Comparison of ENCODE assay signal across 9 cellular contexts in the genomic region with DNA sequence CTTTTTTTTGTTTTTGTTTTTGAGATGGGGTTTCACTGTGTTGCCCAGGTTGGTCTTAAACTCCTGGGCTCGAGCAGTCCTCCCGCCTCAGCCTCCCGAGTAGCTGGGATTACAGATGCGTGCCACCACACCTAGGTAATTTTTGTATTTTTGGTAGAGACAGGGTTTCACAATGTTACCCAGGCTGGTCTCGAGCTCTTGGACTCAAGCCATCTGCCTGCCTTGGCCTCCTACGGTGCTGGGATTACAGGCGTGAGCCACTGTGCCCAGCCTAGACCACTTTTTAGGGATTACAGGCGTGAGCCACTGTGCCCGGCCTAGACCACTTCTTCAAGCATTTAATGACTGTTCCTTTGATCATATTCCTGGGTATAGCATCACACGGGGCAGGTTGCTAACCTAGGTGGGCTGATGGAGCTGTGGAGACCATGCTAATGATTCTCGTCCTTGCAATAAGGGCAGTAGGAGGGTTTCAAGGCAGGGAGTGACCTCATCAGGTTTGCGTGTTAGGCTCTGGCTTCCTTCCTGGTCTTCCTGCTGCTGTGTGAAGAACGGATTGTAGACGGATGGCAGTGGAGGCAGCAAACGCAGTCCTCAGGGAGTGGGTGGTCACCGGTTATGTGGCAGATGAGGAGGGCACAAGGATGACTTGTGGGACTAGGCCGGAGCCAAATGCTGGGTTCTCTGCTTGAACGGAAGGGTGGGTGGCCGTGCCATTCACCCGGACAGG. TPM values are rescaled to one million over a fixed set of nuclear protein-coding genes. Genes with fewer than 3 reads are reported as not detected.
DNase-seq lines count a peak whose midpoint lies in the region; ATAC-seq, FAIRE-seq and TF ChIP-seq lines count a peak whose summit lies in the region.
"Had no signal": no experiment of that assay in that cellular context is flagged by ENCODE, and none has a peak within 500 bp of the region (broad histone marks: within the 10 kb centered on the region; RNA-seq: fewer than 3 reads in every experiment).

No MANE protein-coding gene starts in this region.

- H3K27ac ChIP-seq in H1 (ENCODE audit: low read depth, low read length) (no peak overlapping the region), neutrophil (peak overlapping the region; percentile 53), mammary epithelial cell (ENCODE audit: insufficient read depth, low read depth, low read length) (no peak overlapping the region)

- in situ Hi-C loops in mammary epithelial cell (cut with MboI; ENCODE audit: low sequenced_read_pairs in 2 of 2), result no loop called here

- no peaks in the 10 kb centered on the region; a peak in 1 of 8 replicates for H3K36me3 ChIP-seq in H1 (ENCODE audit: control insufficient read depth in 2 of 4, insufficient read depth in 4 of 4, low read length in 3 of 4)
- no peaks in the 10 kb centered on the region for H3K36me3 ChIP-seq in neutrophil
- H3K36me3 ChIP-seq in mammary epithelial cell (ENCODE audit: insufficient read depth, low read length), result no peaks in the 10 kb centered on the region

- peak overlapping the region; percentile 40; the same call in 1 of the 2 replicates for H2BK5ac ChIP-seq in H1 (ENCODE audit: low read depth, low read length)

- peaks cover 24% of the 10 kb centered on the region for H3K79me1 ChIP-seq in H1 (ENCODE audit: low read depth, low read length)

- DNase-seq in GM03348 (ENCODE audit: low spot score) (peak; percentile 31), H1 (ENCODE audit: low read depth in 1 of 2, low spot score in 2 of 2) (no peak), dedifferentiated amniotic fluid mesenchymal stem cell (ENCODE audit: extremely low spot score) (no peak), mammary epithelial cell (no peak)
- DNase-seq: NCI-H1105 had no signal

- H2BK15ac ChIP-seq in H1 (ENCODE audit: low read length), result no peak overlapping the region

- H4K5ac ChIP-seq in H1 (ENCODE audit: insufficient read length, low read depth, low read length), result peak overlapping the region; percentile 68

- H3K27me3 ChIP-seq in H1 (replicated peaks in 1 of 4; ENCODE audit: control insufficient read depth in 3 of 4, extremely low read depth in 1 of 4, insufficient read depth in 3 of 4, low read length in 3 of 4) (no peaks in the 10 kb centered on the region), neutrophil (no peaks in the 10 kb centered on the region), mammary epithelial cell (ENCODE audit: insufficient read depth, low read length) (no peaks in the 10 kb centered on the region)

- no peak for TF ChIP-seq POLR2A in H1 (IDR thresholded peaks at IDR 0.05; ENCODE audit: control extremely low read depth in 1 of 2, low read depth in 2 of 2, low read length in 2 of 2)

- peak overlapping the region; percentile 57; the same call in 1 of the 2 replicates for H4K8ac ChIP-seq in H1 (ENCODE audit: extremely low read depth, insufficient read depth, low read length)

- ATAC-seq in HG03097 (IDR thresholded peaks at IDR 0.05; ENCODE audit: low FRiP score, unreplicated experiment), result no peak

- CTCF ChIA-PET in H1 (lab: Charles Lee; ENCODE audit: partially characterized antibody) (interaction anchor here (0.6 to 1.5 kb wide), 5 partner anchors 14 to 271 kb away, joined by 3 to 4 read pairs (median 3); no protein-coding TSS in a partner anchor), mammary epithelial cell (lab: Charles Lee; ENCODE audit: low non-redundant PET) (no interaction called here)

- no peak overlapping the region for H3K14ac ChIP-seq in H1 (ENCODE audit: insufficient read length)

- no peak overlapping the region for H2BK120ac ChIP-seq in H1 (replicated peaks; ENCODE audit: low read depth, low read length)

- no peak overlapping the region for H2BK20ac ChIP-seq in H1 (ENCODE audit: low read length)

- H2AFZ ChIP-seq in H1 (ENCODE audit: low read length) (no peak overlapping the region), mammary epithelial cell (ENCODE audit: low read depth, low read length) (no peak overlapping the region)

- peak overlapping the region; percentile 67 for H3K4ac ChIP-seq in H1 (replicated peaks; ENCODE audit: insufficient read length, low read depth, low read length)

- H2AK5ac ChIP-seq in H1 (ENCODE audit: low read depth, low read length), result 0 out of 2 replicates have a peak overlapping the region, but pooled peaks have one; percentile 24

- intact Hi-C loops in mammary epithelial cell (cut with micrococcal nuclease), result no loop called here

- H4K20me1 ChIP-seq in H1 (replicated peaks in 1 of 2; ENCODE audit: control insufficient read depth in 1 of 2, insufficient read depth in 2 of 2, low read length in 2 of 2) (peaks cover 21 to 26% of the 10 kb centered on the region in 2 experiments), mammary epithelial cell (ENCODE audit: insufficient read depth, low read length) (peaks cover 4% of the 10 kb centered on the region)

- H3K9me3 ChIP-seq in H1 (ENCODE audit: insufficient read depth in 2 of 2, low read depth in 1 of 2, low read length in 1 of 2), result no peaks in the 10 kb centered on the region
- no peaks in the 10 kb centered on the region for H3K9me3 ChIP-seq in neutrophil
- H3K9me3 ChIP-seq in mammary epithelial cell (replicated peaks; ENCODE audit: insufficient read depth, low read length), result no peaks in the 10 kb centered on the region

- dilution Hi-C loops in mammary epithelial cell (cut with HindIII; ENCODE audit: low sequenced_read_pairs), result no loop called here

- no peak for TF ChIP-seq EP300 in H1 (IDR thresholded peaks at IDR 0.05; ENCODE audit: borderline replicate concordance in 1 of 2, low read depth in 2 of 2, low read length in 2 of 2)

- peaks cover 0 to 7% (median 7%) of the 10 kb centered on the region in 4 experiments; a peak in 6 of 7 replicates for H3K4me1 ChIP-seq in H1 (replicated peaks in 1 of 4; ENCODE audit: control insufficient read depth in 3 of 4, insufficient read depth in 4 of 4, low read length in 3 of 4)
- peaks cover 28 to 41% of the 10 kb centered on the region in 2 experiments for H3K4me1 ChIP-seq in neutrophil (ENCODE audit: control insufficient read depth in 1 of 2, insufficient read depth in 1 of 2, low read depth in 1 of 2, low read length in 1 of 2)
- H3K4me1 ChIP-seq in mammary epithelial cell (ENCODE audit: insufficient read depth, low read length), result no peaks in the 10 kb centered on the region

- H3K56ac ChIP-seq in H1 (replicated peaks; ENCODE audit: insufficient read length, low read depth, low read length), result no peak overlapping the region

- H2BK12ac ChIP-seq in H1 (ENCODE audit: low read depth, low read length), result no peak overlapping the region

- no peak overlapping the region for H4K91ac ChIP-seq in H1 (replicated peaks; ENCODE audit: insufficient read length, low read length)

- H3K9ac ChIP-seq in H1 (replicated peaks in 1 of 4; ENCODE audit: extremely low read depth in 1 of 4, low read depth in 3 of 4, low read length in 3 of 4) (no peak overlapping the region), mammary epithelial cell (ENCODE audit: insufficient read depth, low read length) (no peak overlapping the region)

- H3K79me2 ChIP-seq in H1 (ENCODE audit: control insufficient read depth in 1 of 2, insufficient read depth in 2 of 2, low read length in 2 of 2) (peaks cover 45 to 96% of the 10 kb centered on the region in 2 experiments), mammary epithelial cell (ENCODE audit: insufficient read depth, low read length) (peaks cover 93% of the 10 kb centered on the region)

- FAIRE-seq in H1 (lab: Jason Lieb, UNC), result no peak
- FAIRE-seq: H54, islet of Langerhans had no signal

- TF ChIP-seq CTCF in H1 (IDR thresholded peaks at IDR 0.05; ENCODE audit: control extremely low read depth in 1 of 3, insufficient read depth in 1 of 3, low read depth in 1 of 3, low read length in 3 of 3) (no peak), neutrophil (IDR thresholded peaks at IDR 0.05) (no peak), mammary epithelial cell (conservative IDR thresholded peaks at IDR 0.05 in 1 of 2, IDR thresholded peaks at IDR 0.05 in 1 of 2; ENCODE audit: extremely low read depth in 1 of 2, insufficient read depth in 1 of 2, low read depth in 1 of 2, low read length in 2 of 2) (no peak)

- H3K23ac ChIP-seq in H1 (ENCODE audit: insufficient read length), result no peak overlapping the region

- POLR2A ChIA-PET in H1 (lab: Charles Lee; ENCODE audit: partially characterized antibody), result interaction anchor here (0.6 to 1.8 kb wide), 5 partner anchors 13 to 40 kb away, joined by 3 to 5 read pairs (median 4); a partner anchor contains a TSS

- WGBS in H1 (ENCODE audit: extremely low coverage in 1 of 2, insufficient coverage in 1 of 2, insufficient read length in 1 of 2, insufficient replicate concordance in 2 of 2, low coverage in 1 of 2, low lambda C conversion rate in 2 of 2, missing lambda C conversion rate in 1 of 2), 2 experiments, result 88% methylated on average over 20 of the region's 20 CpGs; no CpG with 5 or more reads in 1 of the 2 experiments
- 82% methylated on average over 16 of the region's 20 CpGs for WGBS in mammary epithelial cell (ENCODE audit: low coverage, missing lambda C conversion rate)

- H3K18ac ChIP-seq in H1 (ENCODE audit: extremely low read depth, low read length), result no peak overlapping the region

- H3K4me2 ChIP-seq in H1 (ENCODE audit: insufficient read depth in 1 of 2, low read depth in 2 of 2, low read length in 2 of 2) (no peak overlapping the region), mammary epithelial cell (ENCODE audit: insufficient read depth, low read depth, low read length) (no peak overlapping the region)

- H3K4me3 ChIP-seq in H1 (ENCODE audit: extremely low read depth in 1 of 4, insufficient read depth in 2 of 4, low read depth in 3 of 4, low read length in 4 of 4) (no peak overlapping the region), neutrophil (ENCODE audit: low read depth in 1 of 2, low read length in 1 of 2) (no peak overlapping the region), mammary epithelial cell (replicated peaks in 1 of 3; ENCODE audit: insufficient read depth in 1 of 3, low read depth in 2 of 3, low read length in 3 of 3) (no peak overlapping the region)

- BruUV-seq in mammary epithelial cell (replicated peaks; lab: Mats Ljungman, UMichigan), result no TSS peak

- H3K23me2 ChIP-seq in H1 (ENCODE audit: low read depth, low read length), result no peaks in the 10 kb centered on the region

- TF ChIP-seq RAD21 in H1 (IDR thresholded peaks at IDR 0.05 in 1 of 2, conservative IDR thresholded peaks at IDR 0.05 in 1 of 2; ENCODE audit: low read depth in 2 of 2, low read length in 2 of 2), result no peak

RNA-seq across cellular contexts. Expression of a gene that starts 13.8 kb away (rescaled TPM):
- total RNA-seq in H1 (2021; fragmentation: NEBNext Ultra II Directional; extraction: Animal tissue kit (Norgen Biotek cat#: 25700)), result 163 and 171 TPM in 2 replicates
- polyA plus RNA-seq in H1 (2011; rRNA removed) (95.7 and 143 TPM in 2 replicates), mammary epithelial cell (30.8 TPM)
- polyA plus RNA-seq in H1 (2011; cell fraction: cytosol; rRNA removed), result 96.0 TPM
- 204 TPM for polyA plus RNA-seq in H1 (2011; cell fraction: nucleus; rRNA removed)
- polyA plus RNA-seq in H1 (2012, experiment 1 of 2), result 66.4 to 99.9 TPM (median 90.6 TPM) in 4 replicates
- polyA plus RNA-seq in H1 (2012, experiment 2 of 2), result 56.9 TPM
- 68.1 TPM for polyA plus RNA-seq in H1 (2013, experiment 1 of 2)
- polyA plus RNA-seq in H1 (2013, experiment 2 of 2), result 62.4 TPM
- 101 and 107 TPM in 2 replicates for polyA minus RNA-seq in H1 (2011; rRNA and poly(A)+ RNA removed)
- polyA minus RNA-seq in H1 (2011; cell fraction: cytosol; rRNA and poly(A)+ RNA removed), result 93.4 TPM
- 95.4 TPM for polyA minus RNA-seq in H1 (2011; cell fraction: nucleus; rRNA and poly(A)+ RNA removed)
- 10 to 100 TPM; 55.0 to 83.4 TPM for total RNA-seq in mammary epithelial cell
- 57.6 TPM for polyA minus RNA-seq in mammary epithelial cell

RNA-seq across cellular contexts. Expression of a gene that starts 27.1 kb away (rescaled TPM):
- 22.0 and 22.2 TPM in 2 replicates for total RNA-seq in H1 (2021; fragmentation: NEBNext Ultra II Directional; extraction: Animal tissue kit (Norgen Biotek cat#: 25700))
- polyA plus RNA-seq in H1 (2011; rRNA removed), result 58.4 and 94.0 TPM in 2 replicates
- polyA plus RNA-seq in H1 (2011; cell fraction: cytosol; rRNA removed), result 60.3 TPM
- polyA plus RNA-seq in H1 (2011; cell fraction: nucleus; rRNA removed), result 273 TPM
- 16.4 to 31.5 TPM (median 28.7 TPM) in 4 replicates for polyA plus RNA-seq in H1 (2012, experiment 1 of 2)
- 25.8 TPM for polyA plus RNA-seq in H1 (2012, experiment 2 of 2)
- 31.8 TPM for polyA plus RNA-seq in H1 (2013, experiment 1 of 2)
- polyA plus RNA-seq in H1 (2013, experiment 2 of 2), result 28.5 TPM
- polyA minus RNA-seq in H1 (2011; rRNA and poly(A)+ RNA removed), result 21.5 and 31.7 TPM in 2 replicates
- polyA minus RNA-seq in H1 (2011; cell fraction: cytosol; rRNA and poly(A)+ RNA removed), result 22.1 TPM
- 53.6 TPM for polyA minus RNA-seq in H1 (2011; cell fraction: nucleus; rRNA and poly(A)+ RNA removed)
- 100 to 1,000 TPM in 1 of 2 donors, 10 to 100 TPM in 1; 35.0 to 153 TPM for total RNA-seq in mammary epithelial cell
- 146 TPM for polyA plus RNA-seq in mammary epithelial cell
- polyA minus RNA-seq in mammary epithelial cell, result 137 TPM

RNA-seq across cellular contexts. Expression of a gene that starts 42.3 kb away (rescaled TPM):
- total RNA-seq in H1 (2021; fragmentation: NEBNext Ultra II Directional; extraction: Animal tissue kit (Norgen Biotek cat#: 25700)), result 58.5 and 58.7 TPM in 2 replicates
- polyA plus RNA-seq in H1 (2011; rRNA removed), result 42.4 and 54.0 TPM in 2 replicates
- polyA plus RNA-seq in H1 (2011; cell fraction: cytosol; rRNA removed), result 52.3 TPM
- polyA plus RNA-seq in H1 (2011; cell fraction: nucleus; rRNA removed), result 115 TPM
- 39.3 to 52.7 TPM (median 47.8 TPM) in 4 replicates for polyA plus RNA-seq in H1 (2012, experiment 1 of 2)
- polyA plus RNA-seq in H1 (2012, experiment 2 of 2), result 48.7 TPM
- polyA plus RNA-seq in H1 (2013, experiment 1 of 2), result 33.0 TPM
- 34.1 TPM for polyA plus RNA-seq in H1 (2013, experiment 2 of 2)
- polyA minus RNA-seq in H1 (2011; rRNA and poly(A)+ RNA removed), result 21.5 and 21.8 TPM in 2 replicates
- 23.3 TPM for polyA minus RNA-seq in H1 (2011; cell fraction: cytosol; rRNA and poly(A)+ RNA removed)
- polyA minus RNA-seq in H1 (2011; cell fraction: nucleus; rRNA and poly(A)+ RNA removed), result 31.8 TPM
- total RNA-seq in mammary epithelial cell, result 10 to 100 TPM; 10.2 to 48.0 TPM
- 41.5 TPM for polyA plus RNA-seq in mammary epithelial cell
- polyA minus RNA-seq in mammary epithelial cell, result 30.2 TPM

RNA-seq across cellular contexts. Expression of a gene that starts 53.9 kb away (rescaled TPM):
- total RNA-seq in H1 (2021; fragmentation: NEBNext Ultra II Directional; extraction: Animal tissue kit (Norgen Biotek cat#: 25700)), result 44.6 and 45.7 TPM in 2 replicates
- polyA plus RNA-seq in H1 (2011; rRNA removed), result 45.5 and 50.5 TPM in 2 replicates
- 57.0 TPM for polyA plus RNA-seq in H1 (2011; cell fraction: cytosol; rRNA removed)
- polyA plus RNA-seq in H1 (2011; cell fraction: nucleus; rRNA removed), result 130 TPM
- polyA plus RNA-seq in H1 (2012, experiment 1 of 2), result 36.7 to 45.7 TPM (median 45.2 TPM) in 4 replicates
- polyA plus RNA-seq in H1 (2012, experiment 2 of 2), result 42.0 TPM
- polyA plus RNA-seq in H1 (2013, experiment 1 of 2), result 37.2 TPM
- polyA plus RNA-seq in H1 (2013, experiment 2 of 2), result 32.9 TPM
- polyA minus RNA-seq in H1 (2011; rRNA and poly(A)+ RNA removed), result 33.4 and 36.2 TPM in 2 replicates
- polyA minus RNA-seq in H1 (2011; cell fraction: cytosol; rRNA and poly(A)+ RNA removed), result 20.0 TPM
- polyA minus RNA-seq in H1 (2011; cell fraction: nucleus; rRNA and poly(A)+ RNA removed), result 42.4 TPM
- total RNA-seq in mammary epithelial cell, result 10 to 100 TPM; 25.0 to 41.4 TPM
- 26.8 TPM for polyA plus RNA-seq in mammary epithelial cell
- 31.9 TPM for polyA minus RNA-seq in mammary epithelial cell
